In the genomic region with DNA sequence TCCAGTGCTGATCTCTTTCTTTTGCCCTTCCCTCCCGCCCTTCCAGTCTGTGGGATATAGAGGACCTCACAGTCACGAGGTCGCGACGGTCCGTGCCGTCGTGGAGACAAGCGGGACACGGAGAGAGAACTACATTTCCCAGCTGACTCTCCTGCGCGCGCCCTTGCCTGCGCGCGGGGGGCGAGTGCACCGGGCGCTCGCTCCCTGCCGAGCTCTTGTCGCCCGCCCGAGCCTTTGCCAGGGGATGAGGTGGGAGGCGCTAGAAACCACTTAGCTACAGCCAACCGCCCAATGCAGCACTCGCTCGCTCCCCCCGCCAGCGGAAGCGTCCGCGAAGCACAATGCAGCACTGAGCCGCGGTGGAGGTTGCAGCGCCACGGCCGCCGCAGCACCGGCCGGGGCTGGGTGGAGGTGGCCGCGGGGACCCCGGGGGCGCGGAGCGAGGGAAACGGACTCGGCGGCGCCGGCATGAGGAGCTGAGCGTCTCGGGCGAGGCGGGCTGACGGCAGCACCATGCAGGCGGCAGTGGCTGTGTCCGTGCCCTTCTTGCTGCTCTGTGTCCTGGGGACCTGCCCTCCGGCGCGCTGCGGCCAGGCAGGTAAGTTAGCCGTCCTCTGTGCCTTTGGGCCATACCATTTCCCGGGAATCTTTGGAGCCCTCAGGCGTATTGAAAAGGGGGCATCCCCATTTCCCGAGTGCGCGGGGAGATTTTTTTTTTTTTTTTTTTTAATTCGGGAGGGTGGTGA, we compare ENCODE assay signal across 1 cellular context.
TF ChIP-seq lines count a peak whose summit lies in the region.

A gene with protein sequence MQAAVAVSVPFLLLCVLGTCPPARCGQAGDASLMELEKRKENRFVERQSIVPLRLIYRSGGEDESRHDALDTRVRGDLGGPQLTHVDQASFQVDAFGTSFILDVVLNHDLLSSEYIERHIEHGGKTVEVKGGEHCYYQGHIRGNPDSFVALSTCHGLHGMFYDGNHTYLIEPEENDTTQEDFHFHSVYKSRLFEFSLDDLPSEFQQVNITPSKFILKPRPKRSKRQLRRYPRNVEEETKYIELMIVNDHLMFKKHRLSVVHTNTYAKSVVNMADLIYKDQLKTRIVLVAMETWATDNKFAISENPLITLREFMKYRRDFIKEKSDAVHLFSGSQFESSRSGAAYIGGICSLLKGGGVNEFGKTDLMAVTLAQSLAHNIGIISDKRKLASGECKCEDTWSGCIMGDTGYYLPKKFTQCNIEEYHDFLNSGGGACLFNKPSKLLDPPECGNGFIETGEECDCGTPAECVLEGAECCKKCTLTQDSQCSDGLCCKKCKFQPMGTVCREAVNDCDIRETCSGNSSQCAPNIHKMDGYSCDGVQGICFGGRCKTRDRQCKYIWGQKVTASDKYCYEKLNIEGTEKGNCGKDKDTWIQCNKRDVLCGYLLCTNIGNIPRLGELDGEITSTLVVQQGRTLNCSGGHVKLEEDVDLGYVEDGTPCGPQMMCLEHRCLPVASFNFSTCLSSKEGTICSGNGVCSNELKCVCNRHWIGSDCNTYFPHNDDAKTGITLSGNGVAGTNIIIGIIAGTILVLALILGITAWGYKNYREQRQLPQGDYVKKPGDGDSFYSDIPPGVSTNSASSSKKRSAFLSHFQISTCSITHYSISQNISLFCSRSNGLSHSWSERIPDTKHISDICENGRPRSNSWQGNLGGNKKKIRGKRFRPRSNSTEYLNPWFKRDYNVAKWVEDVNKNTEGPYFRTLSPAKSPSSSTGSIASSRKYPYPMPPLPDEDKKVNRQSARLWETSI (plus strand): TSS at position 299 of the 746 bp plus-strand sequence. CDS start 215 bp downstream, at position 514.

TF ChIP-seq in SK-N-SH, 30 proteins besides CTCF, POLR2A, EP300 and RAD21 (continued from another document):
- TF ChIP-seq, protein P1, sequence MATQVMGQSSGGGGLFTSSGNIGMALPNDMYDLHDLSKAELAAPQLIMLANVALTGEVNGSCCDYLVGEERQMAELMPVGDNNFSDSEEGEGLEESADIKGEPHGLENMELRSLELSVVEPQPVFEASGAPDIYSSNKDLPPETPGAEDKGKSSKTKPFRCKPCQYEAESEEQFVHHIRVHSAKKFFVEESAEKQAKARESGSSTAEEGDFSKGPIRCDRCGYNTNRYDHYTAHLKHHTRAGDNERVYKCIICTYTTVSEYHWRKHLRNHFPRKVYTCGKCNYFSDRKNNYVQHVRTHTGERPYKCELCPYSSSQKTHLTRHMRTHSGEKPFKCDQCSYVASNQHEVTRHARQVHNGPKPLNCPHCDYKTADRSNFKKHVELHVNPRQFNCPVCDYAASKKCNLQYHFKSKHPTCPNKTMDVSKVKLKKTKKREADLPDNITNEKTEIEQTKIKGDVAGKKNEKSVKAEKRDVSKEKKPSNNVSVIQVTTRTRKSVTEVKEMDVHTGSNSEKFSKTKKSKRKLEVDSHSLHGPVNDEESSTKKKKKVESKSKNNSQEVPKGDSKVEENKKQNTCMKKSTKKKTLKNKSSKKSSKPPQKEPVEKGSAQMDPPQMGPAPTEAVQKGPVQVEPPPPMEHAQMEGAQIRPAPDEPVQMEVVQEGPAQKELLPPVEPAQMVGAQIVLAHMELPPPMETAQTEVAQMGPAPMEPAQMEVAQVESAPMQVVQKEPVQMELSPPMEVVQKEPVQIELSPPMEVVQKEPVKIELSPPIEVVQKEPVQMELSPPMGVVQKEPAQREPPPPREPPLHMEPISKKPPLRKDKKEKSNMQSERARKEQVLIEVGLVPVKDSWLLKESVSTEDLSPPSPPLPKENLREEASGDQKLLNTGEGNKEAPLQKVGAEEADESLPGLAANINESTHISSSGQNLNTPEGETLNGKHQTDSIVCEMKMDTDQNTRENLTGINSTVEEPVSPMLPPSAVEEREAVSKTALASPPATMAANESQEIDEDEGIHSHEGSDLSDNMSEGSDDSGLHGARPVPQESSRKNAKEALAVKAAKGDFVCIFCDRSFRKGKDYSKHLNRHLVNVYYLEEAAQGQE (IDR thresholded peaks at IDR 0.05; ENCODE audit: low read depth, low read length), result 0 out of 2 replicates have a peak, but pooled peaks have one; percentile 26
- TF ChIP-seq FOSL2 (IDR thresholded peaks at IDR 0.05; ENCODE audit: borderline replicate concordance, low read depth), result no peak
- TF ChIP-seq GABPA (IDR thresholded peaks at IDR 0.05; ENCODE audit: low read depth), result peak; percentile 34; the same call in 1 of the 2 replicates
- no peak for TF ChIP-seq GATA2 (CRISPR knock-in tag; IDR thresholded peaks at IDR 0.05)
- TF ChIP-seq CHD2 (IDR thresholded peaks at IDR 0.05; ENCODE audit: low read length, partially characterized antibody), result peak; percentile 83
- TF ChIP-seq TCF12 (IDR thresholded peaks at IDR 0.05), result no peak
- TF ChIP-seq SIN3A (IDR thresholded peaks at IDR 0.05; ENCODE audit: borderline replicate concordance, low read depth, low read length), result peak; percentile 80; the same call in 1 of the 2 replicates
- no peak for TF ChIP-seq EZH2phosphoT487 (IDR thresholded peaks at IDR 0.05; ENCODE audit: borderline replicate concordance, low read depth)
- TF ChIP-seq YY1 (IDR thresholded peaks at IDR 0.05; ENCODE audit: low read depth), result no peak
- TF ChIP-seq MAX (IDR thresholded peaks at IDR 0.05; ENCODE audit: low read depth), result peak; percentile 68; the same call in 1 of the 2 replicates
- TF ChIP-seq SMC3 (IDR thresholded peaks at IDR 0.05; ENCODE audit: low read depth, low read length), result peak; percentile 51; the same call in 1 of the 2 replicates
- TF ChIP-seq NFIC (IDR thresholded peaks at IDR 0.05; ENCODE audit: borderline replicate concordance), result peak; percentile 48; the same call in 1 of the 2 replicates
- TF ChIP-seq ZBTB33 (IDR thresholded peaks at IDR 0.05; ENCODE audit: borderline replicate concordance, low read depth), result no peak
- TF ChIP-seq NRF1 (IDR thresholded peaks at IDR 0.05; ENCODE audit: low read depth, low read length), result peak; percentile 78
- TF ChIP-seq, protein P2, sequence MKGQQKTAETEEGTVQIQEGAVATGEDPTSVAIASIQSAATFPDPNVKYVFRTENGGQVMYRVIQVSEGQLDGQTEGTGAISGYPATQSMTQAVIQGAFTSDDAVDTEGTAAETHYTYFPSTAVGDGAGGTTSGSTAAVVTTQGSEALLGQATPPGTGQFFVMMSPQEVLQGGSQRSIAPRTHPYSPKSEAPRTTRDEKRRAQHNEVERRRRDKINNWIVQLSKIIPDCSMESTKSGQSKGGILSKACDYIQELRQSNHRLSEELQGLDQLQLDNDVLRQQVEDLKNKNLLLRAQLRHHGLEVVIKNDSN (IDR thresholded peaks at IDR 0.05; ENCODE audit: borderline replicate concordance, low read depth), result peak; percentile 57; the same call in 1 of the 2 replicates
- TF ChIP-seq RXRA (IDR thresholded peaks at IDR 0.05; ENCODE audit: borderline replicate concordance, low read depth), result no peak
- peak; percentile 71; the same call in 1 of the 2 replicates for TF ChIP-seq POLR2AphosphoS5 (IDR thresholded peaks at IDR 0.05; ENCODE audit: low read depth, low read length)
- peak; percentile 68 for TF ChIP-seq RCOR1 (IDR thresholded peaks at IDR 0.05; ENCODE audit: low read length)
- peak; percentile 31; the same call in 1 of the 2 replicates for TF ChIP-seq ELF1 (IDR thresholded peaks at IDR 0.05)
- TF ChIP-seq, protein P3, sequence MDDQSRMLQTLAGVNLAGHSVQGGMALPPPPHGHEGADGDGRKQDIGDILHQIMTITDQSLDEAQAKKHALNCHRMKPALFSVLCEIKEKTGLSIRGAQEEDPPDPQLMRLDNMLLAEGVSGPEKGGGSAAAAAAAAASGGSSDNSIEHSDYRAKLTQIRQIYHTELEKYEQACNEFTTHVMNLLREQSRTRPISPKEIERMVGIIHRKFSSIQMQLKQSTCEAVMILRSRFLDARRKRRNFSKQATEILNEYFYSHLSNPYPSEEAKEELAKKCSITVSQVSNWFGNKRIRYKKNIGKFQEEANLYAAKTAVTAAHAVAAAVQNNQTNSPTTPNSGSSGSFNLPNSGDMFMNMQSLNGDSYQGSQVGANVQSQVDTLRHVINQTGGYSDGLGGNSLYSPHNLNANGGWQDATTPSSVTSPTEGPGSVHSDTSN (IDR thresholded peaks at IDR 0.05), result peak; percentile 25; the same call in 1 of the 2 replicates
- TF ChIP-seq RFX5 (IDR thresholded peaks at IDR 0.05; ENCODE audit: low read length), result no peak; the same call in 1 of the 2 replicates
- TF ChIP-seq MEF2A (IDR thresholded peaks at IDR 0.05; ENCODE audit: borderline replicate concordance, low read depth), result no peak
- TF ChIP-seq, protein P4, sequence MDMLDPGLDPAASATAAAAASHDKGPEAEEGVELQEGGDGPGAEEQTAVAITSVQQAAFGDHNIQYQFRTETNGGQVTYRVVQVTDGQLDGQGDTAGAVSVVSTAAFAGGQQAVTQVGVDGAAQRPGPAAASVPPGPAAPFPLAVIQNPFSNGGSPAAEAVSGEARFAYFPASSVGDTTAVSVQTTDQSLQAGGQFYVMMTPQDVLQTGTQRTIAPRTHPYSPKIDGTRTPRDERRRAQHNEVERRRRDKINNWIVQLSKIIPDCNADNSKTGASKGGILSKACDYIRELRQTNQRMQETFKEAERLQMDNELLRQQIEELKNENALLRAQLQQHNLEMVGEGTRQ (IDR thresholded peaks at IDR 0.05; ENCODE audit: borderline replicate concordance, low read depth, low read length), result no peak
- peak; percentile 85 for TF ChIP-seq TAF1 (IDR thresholded peaks at IDR 0.05; ENCODE audit: borderline replicate concordance, low read depth, low read length)
- TF ChIP-seq FOXJ3 (CRISPR knock-in tag; IDR thresholded peaks at IDR 0.05), result peak; percentile 65; the same call in 1 of the 2 replicates
- TF ChIP-seq JUND (IDR thresholded peaks at IDR 0.05), result no peak
- no peak for TF ChIP-seq FOXM1 (IDR thresholded peaks at IDR 0.05; ENCODE audit: low read depth)
